Comparison of ENCODE assay signal across 20 cellular contexts in the genomic region with DNA sequence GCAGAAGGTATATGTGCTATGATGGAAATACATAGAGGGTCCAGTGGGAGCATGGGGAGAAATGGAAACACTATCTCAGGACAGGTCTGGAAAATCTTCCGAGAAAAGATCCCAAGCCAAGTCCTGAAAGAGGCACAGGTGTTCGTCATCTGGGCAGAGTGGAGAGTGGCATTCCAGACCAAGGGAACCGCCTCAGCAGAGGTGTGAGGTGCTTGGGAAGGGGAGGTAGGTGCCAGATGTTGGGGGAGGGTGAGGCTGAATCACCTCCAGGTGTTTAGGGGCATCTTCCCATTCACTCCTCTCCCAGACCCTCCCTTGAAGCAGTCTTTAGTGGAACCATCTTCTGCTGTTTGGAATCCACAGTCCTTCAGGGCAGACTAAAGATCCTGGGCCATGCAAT. TPM values are rescaled to one million over a fixed set of nuclear protein-coding genes. Genes with fewer than 3 reads are reported as not detected.
"Had no signal": no experiment of that assay in that cellular context is flagged by ENCODE, and none has a peak within 500 bp of the region (broad histone marks: within the 10 kb centered on the region; RNA-seq: fewer than 3 reads in every experiment).

No MANE protein-coding gene starts in this region.

- H3K27me3 ChIP-seq: right lobe of liver had no signal

- H3K79me2 ChIP-seq: parathyroid adenoma had no signal

- H3K36me3 Mint-ChIP-seq: brain; naive thymus-derived CD8-positive, alpha-beta T cell; stimulated activated effector memory CD8-positive, alpha-beta T cell treated with anti-CD3 and anti-CD28 coated beads, Interleukin-12 subunit alpha, Interleukin-12 subunit beta, amount 100 ng/mL, for 72 hours had no signal

- H3K4me1 ChIP-seq: parathyroid adenoma, right lobe of liver had no signal

- H3K9me3 ChIP-seq: neutrophil, right lobe of liver, stomach had no signal

- H3K27ac ChIP-seq: neutrophil, parathyroid adenoma, right lobe of liver, stomach had no signal

- ATAC-seq: naive thymus-derived CD8-positive, alpha-beta T cell; stimulated activated effector memory CD8-positive, alpha-beta T cell treated with anti-CD3 and anti-CD28 coated beads, Interleukin-12 subunit alpha, Interleukin-12 subunit beta, amount 100 ng/mL, for 72 hours had no signal

- H3K27ac Mint-ChIP-seq: activated B cell treated with CpG ODN at 0.5 μM for 24 hours; activated CD4-positive, alpha-beta memory T cell treated with anti-CD3 and anti-CD28 coated beads, Interleukin-2, amount 10 ng/mL, durations not matched to agents 7 days and 5 days; activated T-helper 2 cell treated with anti-CD3 and anti-CD28 coated beads, Interferon-gamma antibody, Interleukin-2, Interleukin-4, amounts not matched to agents 10 μg/mL and 5 μg/mL and 100 μg/mL, durations not matched to agents 14 hours and 24 hours and 36 hours; stimulated activated effector memory CD8-positive, alpha-beta T cell treated with anti-CD3 and anti-CD28 coated beads, Interleukin-12 subunit alpha, Interleukin-12 subunit beta, amount 100 ng/mL, for 72 hours had no signal

- H3K9ac ChIP-seq: parathyroid adenoma had no signal

- H3K9me3 Mint-ChIP-seq: activated B cell treated with CpG ODN at 0.5 μM for 24 hours; activated CD4-positive, alpha-beta memory T cell treated with anti-CD3 and anti-CD28 coated beads, Interleukin-2, amount 10 ng/mL, durations not matched to agents 7 days and 5 days; activated T-helper 2 cell treated with anti-CD3 and anti-CD28 coated beads, Interferon-gamma antibody, Interleukin-2, Interleukin-4, amounts not matched to agents 10 μg/mL and 5 μg/mL and 100 μg/mL, durations not matched to agents 14 hours and 24 hours and 36 hours; brain; naive thymus-derived CD8-positive, alpha-beta T cell; stimulated activated effector memory CD8-positive, alpha-beta T cell treated with anti-CD3 and anti-CD28 coated beads, Interleukin-12 subunit alpha, Interleukin-12 subunit beta, amount 100 ng/mL, for 72 hours had no signal

- H3K4me3 Mint-ChIP-seq: activated B cell treated with CpG ODN at 0.5 μM for 24 hours; activated CD4-positive, alpha-beta memory T cell treated with anti-CD3 and anti-CD28 coated beads, Interleukin-2, amount 10 ng/mL, durations not matched to agents 7 days and 5 days; naive thymus-derived CD8-positive, alpha-beta T cell; stimulated activated effector memory CD8-positive, alpha-beta T cell treated with anti-CD3 and anti-CD28 coated beads, Interleukin-12 subunit alpha, Interleukin-12 subunit beta, amount 100 ng/mL, for 72 hours had no signal

- H3K4me3 ChIP-seq: dorsolateral prefrontal cortex, right lobe of liver, stomach had no signal

- H2AFZ ChIP-seq: parathyroid adenoma had no signal

- H3K36me3 ChIP-seq: neutrophil, right lobe of liver, stomach had no signal

- DNase-seq: activated B cell treated with CpG ODN at 0.5 μM for 24 hours; activated CD4-positive, alpha-beta memory T cell treated with anti-CD3 and anti-CD28 coated beads, Interleukin-2, amount 10 ng/mL, durations not matched to agents 7 days and 5 days; activated CD4-positive, alpha-beta T cell treated with anti-CD3 and anti-CD28 coated beads for 4 hours; activated naive CD4-positive, alpha-beta T cell treated with Interleukin-2 at 50 U/mL for 16 hours; activated T-cell treated with anti-CD3 and anti-CD28 coated beads, Interleukin-2, amount 50 U/mL, for 1 hour; central memory CD4-positive, alpha-beta T cell; dorsolateral prefrontal cortex; foreskin melanocyte; glutamatergic neuron; hypothalamus; naive thymus-derived CD8-positive, alpha-beta T cell; right lobe of liver; stimulated activated CD4-positive, alpha-beta T cell treated with anti-CD3 and anti-CD28 coated beads, Interleukin-4, amount 100 ng/mL, for 24 hours; stomach had no signal

RNA-seq across cellular contexts. Expression of a gene that starts 23.5 kb away (rescaled TPM):
- total RNA-seq: activated B cell treated with CpG ODN at 0.5 μM for 24 hours; activated T-helper 2 cell treated with anti-CD3 and anti-CD28 coated beads, Interferon-gamma antibody, Interleukin-2, Interleukin-4, amounts not matched to agents 10 μg/mL and 5 μg/mL and 100 μg/mL, durations not matched to agents 14 hours and 24 hours and 36 hours; fibroblast of lung; naive thymus-derived CD8-positive, alpha-beta T cell had no signal
- polyA plus RNA-seq: fibroblast of lung had no signal
